In the genomic region with DNA sequence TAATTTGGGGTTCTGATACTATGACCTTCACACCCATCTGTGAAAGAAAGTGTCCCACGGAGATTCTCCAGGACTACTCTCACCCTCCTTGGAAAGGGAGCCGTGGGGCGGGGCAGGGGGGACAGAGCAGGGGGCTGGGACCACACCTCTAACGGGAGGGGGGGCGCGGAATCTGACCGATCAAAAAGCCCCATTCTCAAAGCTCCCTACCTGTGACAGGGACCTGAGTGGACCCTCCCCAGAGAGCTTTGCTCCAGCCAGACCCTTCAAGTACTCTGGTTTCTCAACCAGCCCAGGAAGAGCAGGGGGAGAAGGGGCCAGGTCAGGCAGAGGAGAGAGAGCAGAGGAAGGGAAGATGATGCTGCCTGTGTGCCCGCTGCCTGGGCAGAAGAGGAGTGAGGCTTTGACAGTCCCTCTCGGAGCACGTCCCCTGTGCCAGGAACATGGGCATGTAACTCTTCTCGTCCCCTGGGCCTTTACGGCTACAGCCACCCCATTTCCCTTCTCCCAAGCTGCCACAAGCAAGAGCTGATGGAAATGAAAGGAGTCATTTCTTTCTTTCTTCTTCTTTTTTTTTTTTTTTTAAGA, we compare ENCODE assay signal across 9 cellular contexts. TPM values are rescaled to one million over a fixed set of nuclear protein-coding genes. Genes with fewer than 3 reads are reported as not detected.
DNase-seq lines count a peak whose midpoint lies in the region; ATAC-seq lines count a peak whose summit lies in the region.
"Had no signal": no experiment of that assay in that cellular context is flagged by ENCODE, and none has a peak within 500 bp of the region (broad histone marks: within the 10 kb centered on the region; RNA-seq: fewer than 3 reads in every experiment).

No MANE protein-coding gene starts in this region.

- no peak for DNase-seq in right cardiac atrium
- no peak for DNase-seq in Right ventricle myocardium superior
- DNase-seq in activated naive CD8-positive, alpha-beta T cell treated with anti-CD3 and anti-CD28 coated beads, Interleukin-2, amount 50 U/mL, for 24 hours = no peak
- DNase-seq in HPDE6-E6E7 (ENCODE audit: extremely low spot score) = no peak
- DNase-seq in effector CD4-positive, alpha-beta T cell = no peak
- no peak for DNase-seq in stimulated activated CD4-positive, alpha-beta T cell treated with anti-CD3 and anti-CD28 coated beads, Interleukin-1b, Interleukin-23, amount 100 ng/mL, for 48 hours
- DNase-seq: NCI-H524 had no signal

- H3K27me3 ChIP-seq in right cardiac atrium (ENCODE audit: control insufficient read depth, insufficient read depth) (no peaks in the 10 kb centered on the region), mononuclear cell (ENCODE audit: insufficient read depth, low read length) (no peaks in the 10 kb centered on the region)

- no peak for ATAC-seq in right cardiac atrium
- no peak for ATAC-seq in Right ventricle myocardium superior (ENCODE audit: poor library complexity)
- ATAC-seq in activated naive CD8-positive, alpha-beta T cell treated with anti-CD3 and anti-CD28 coated beads, Interleukin-2, amount 50 U/mL, for 24 hours = no peak

- peak overlapping the region; percentile 92 for H3K27ac Mint-ChIP-seq in activated naive CD8-positive, alpha-beta T cell treated with anti-CD3 and anti-CD28 coated beads, Interleukin-2, amount 50 U/mL, for 24 hours

- H3K4me1 ChIP-seq in right cardiac atrium (ENCODE audit: control insufficient read depth, insufficient read depth, low read length) (peaks cover 13% of the 10 kb centered on the region), mononuclear cell (ENCODE audit: insufficient read depth, low read length) (peaks cover 62% of the 10 kb centered on the region), urinary bladder (ENCODE audit: insufficient read depth) (peaks cover 2% of the 10 kb centered on the region)

- 51% methylated on average over 12 of the region's 12 CpGs for WGBS in right cardiac atrium
- WGBS in urinary bladder = 54% methylated on average over 12 of the region's 12 CpGs

- H3K4me3 ChIP-seq in right cardiac atrium (ENCODE audit: low read length) (peak overlapping the region; percentile 63), mononuclear cell (ENCODE audit: low read length) (peak overlapping the region; percentile 96), urinary bladder (ENCODE audit: low read depth, low read length) (peak overlapping the region; percentile 44)

- peak overlapping the region; percentile 89 for H3K4me3 Mint-ChIP-seq in activated naive CD8-positive, alpha-beta T cell treated with anti-CD3 and anti-CD28 coated beads, Interleukin-2, amount 50 U/mL, for 24 hours

- H3K36me3 Mint-ChIP-seq in activated naive CD8-positive, alpha-beta T cell treated with anti-CD3 and anti-CD28 coated beads, Interleukin-2, amount 50 U/mL, for 24 hours (ENCODE audit: low read depth) = peaks cover 13% of the 10 kb centered on the region

- peaks cover 4% of the 10 kb centered on the region for H3K36me3 ChIP-seq in urinary bladder (ENCODE audit: insufficient read depth)

- H3K27me3 Mint-ChIP-seq in activated naive CD8-positive, alpha-beta T cell treated with anti-CD3 and anti-CD28 coated beads, Interleukin-2, amount 50 U/mL, for 24 hours = no peaks in the 10 kb centered on the region

- H3K27ac ChIP-seq in right cardiac atrium (ENCODE audit: low read length) (peak overlapping the region; percentile 83), urinary bladder (ENCODE audit: low read depth) (no peak overlapping the region)

- intact Hi-C loops in right cardiac atrium (cut with DNase I) = no loop called here
- intact Hi-C loops in Right ventricle myocardium superior (cut with DNase I) = no loop called here

- no peaks in the 10 kb centered on the region for H3K9me3 Mint-ChIP-seq in activated naive CD8-positive, alpha-beta T cell treated with anti-CD3 and anti-CD28 coated beads, Interleukin-2, amount 50 U/mL, for 24 hours

- H3K4me1 Mint-ChIP-seq in activated naive CD8-positive, alpha-beta T cell treated with anti-CD3 and anti-CD28 coated beads, Interleukin-2, amount 50 U/mL, for 24 hours = peaks cover 49% of the 10 kb centered on the region

- no peaks in the 10 kb centered on the region for H3K9me3 ChIP-seq in right cardiac atrium (ENCODE audit: control insufficient read depth, low read length)
- H3K9me3 ChIP-seq in mononuclear cell (ENCODE audit: low read depth, low read length) = no peaks in the 10 kb centered on the region

RNA-seq across cellular contexts. Expression of a gene that starts 0.7 kb away (rescaled TPM):
- total RNA-seq in right cardiac atrium (10 to 100 TPM; 22.5 to 43.9 (median 31.3) TPM), Right ventricle myocardium superior (16.6 TPM), mononuclear cell (33.1 TPM), urinary bladder (90.9 TPM)
- polyA plus RNA-seq in right cardiac atrium (31.1 TPM), urinary bladder (30.2 TPM)

RNA-seq across cellular contexts. Expression of a gene that starts 19.5 kb away (rescaled TPM):
- total RNA-seq in right cardiac atrium = under 1 TPM in 1 of 4 donors, not detected in 3; 0.20 TPM
- polyA plus RNA-seq in right cardiac atrium = 0.16 TPM
- total RNA-seq in Right ventricle myocardium superior = 0.13 TPM
- 0.73 TPM for total RNA-seq in mononuclear cell
- total RNA-seq in urinary bladder = 0.90 TPM
- 0.56 TPM for polyA plus RNA-seq in urinary bladder

RNA-seq across cellular contexts. Expression of a gene that starts 43.4 kb away (rescaled TPM):
- total RNA-seq in right cardiac atrium (not detected), Right ventricle myocardium superior (not detected), mononuclear cell (not detected), urinary bladder (not detected)
- polyA plus RNA-seq in right cardiac atrium (not detected), urinary bladder (0.10 TPM)

Comparison
In these comparisons a context has a peak if more than half of its experiments do, and no peak if none do; other contexts are left out.
1. H3K4me3 ChIP-seq: peak in every context shown above with its lines; median percentile 96 in mononuclear cell; 63 in right cardiac atrium; 44 in urinary bladder.